8 cellular contexts compared by ENCODE assay signal in genomic region chr11:32088117-32088941, GRCh38. TPM values are rescaled to one million over a fixed set of nuclear protein-coding genes. Genes with fewer than 3 reads are reported as not detected.
DNase-seq lines count a peak whose midpoint lies in the region; ATAC-seq and TF ChIP-seq lines count a peak whose summit lies in the region.

No MANE protein-coding gene starts in this region.

- intact Hi-C loops in body of pancreas (cut with DNase I): no loop called here

- no peaks in the 10 kb centered on the region for H3K27me3 ChIP-seq in MM.1S (replicated peaks; ENCODE audit: insufficient read depth, low read length)
- H3K27me3 ChIP-seq in body of pancreas: no peaks in the 10 kb centered on the region

- TF ChIP-seq CTCF in MM.1S (IDR thresholded peaks at IDR 0.05; ENCODE audit: low read length) (no peak), body of pancreas (IDR thresholded peaks at IDR 0.05) (no peak)

- H3K4me1 ChIP-seq in MM.1S (ENCODE audit: low read length): peaks cover 21% of the 10 kb centered on the region
- peaks cover 25% of the 10 kb centered on the region for H3K4me1 ChIP-seq in body of pancreas

- H3K4me3 ChIP-seq in MM.1S (ENCODE audit: low read length): no peak overlapping the region
- H3K4me3 ChIP-seq in body of pancreas: no peak overlapping the region

- 0 out of 2 replicates have a peak overlapping the region, but pooled peaks have one; percentile 18 for H2AFZ ChIP-seq in MM.1S (ENCODE audit: low read length)

- no peak for TF ChIP-seq POLR2A in body of pancreas (IDR thresholded peaks at IDR 0.05)

- no peaks in the 10 kb centered on the region for H4K20me1 ChIP-seq in MM.1S (ENCODE audit: insufficient read depth, low read length)

- H3K9ac ChIP-seq in MM.1S (ENCODE audit: low read length): no peak overlapping the region

- WGBS in body of pancreas, 2 donors: 13 to 26% methylated on average over 4 of the region's 4 CpGs

- peak; percentile 22 for ATAC-seq in GM19463 (IDR thresholded peaks at IDR 0.05; ENCODE audit: unreplicated experiment)
- peak; percentile 49 for ATAC-seq in body of pancreas

- H3K9me3 ChIP-seq in MM.1S (replicated peaks; ENCODE audit: insufficient read depth, low read length) (no peaks in the 10 kb centered on the region), body of pancreas (no peaks in the 10 kb centered on the region)

- peak; percentile 90 for DNase-seq in EH (ENCODE audit: low read depth)
- DNase-seq in MM.1S: peak; percentile 48
- DNase-seq in body of pancreas: peak; percentile 52 to 78 (median 71)
- peak; percentile 28 for DNase-seq in mucosa of gallbladder (ENCODE audit: low spot score)
- DNase-seq in activated CD8-positive, alpha-beta memory T cell treated with anti-CD3 and anti-CD28 coated beads, Interleukin-2, amount 50 U/mL, for 4 hours: no peak
- DNase-seq in SIG-M5 (lab: John Stamatoyannopoulos, UW): no peak
- no peak for DNase-seq in stimulated activated naive CD4-positive, alpha-beta T cell (lab: John Stamatoyannopoulos, UW)

- H3F3A ChIP-seq in MM.1S (ENCODE audit: insufficient read depth, low read length): peaks cover 25% of the 10 kb centered on the region

- H3K36me3 ChIP-seq in MM.1S (replicated peaks; ENCODE audit: insufficient read depth, low read length): no peaks in the 10 kb centered on the region
- no peaks in the 10 kb centered on the region for H3K36me3 ChIP-seq in body of pancreas (replicated peaks in 1 of 2; ENCODE audit: insufficient read depth in 1 of 2, low read depth in 2 of 2)

- H3K4me2 ChIP-seq in MM.1S (ENCODE audit: low read depth, low read length): peak overlapping the region; percentile 45; the same call in 1 of the 2 replicates

- no peaks in the 10 kb centered on the region for H3K9me2 ChIP-seq in MM.1S (replicated peaks; ENCODE audit: insufficient read depth, low read length)

- H3K79me2 ChIP-seq in MM.1S (ENCODE audit: low read length): peaks cover 18% of the 10 kb centered on the region

- peak overlapping the region; percentile 21 for H3K27ac ChIP-seq in MM.1S (ENCODE audit: low read length)
- peak overlapping the region in 2 of 4 donors; percentile 2 to 48 for H3K27ac ChIP-seq in body of pancreas

RNA-seq across cellular contexts. Expression of gene RCN1, which starts 2.5 kb away (rescaled TPM):
- 10 to 100 TPM; 23.6 to 30.7 TPM for total RNA-seq in body of pancreas
- 24.0 TPM for total RNA-seq in mucosa of gallbladder

Comparison
In these comparisons a context has a peak if more than half of its experiments do, and no peak if none do; other contexts are left out.
1. DNase-seq: peak in EH (single experiment), MM.1S (single experiment), body of pancreas (4 of 4) and mucosa of gallbladder (single experiment); none in activated CD8-positive, alpha-beta memory T cell treated with anti-CD3 and anti-CD28 coated beads, Interleukin-2, amount 50 U/mL, for 4 hours (single experiment), SIG-M5 (single experiment) and stimulated activated naive CD4-positive, alpha-beta T cell (0 of 6).